Comparison of ENCODE assay signal across 1 cellular context in genomic region chr19:20051841-20052768, GRCh38.
TF ChIP-seq lines count a peak whose summit lies in the region.

No MANE protein-coding gene starts in this region.

TF ChIP-seq in HepG2, 621 proteins besides CTCF, POLR2A, EP300 and RAD21 (continued from another document and continues in another):
- TF ChIP-seq ATF3 (CRISPR knock-in tag; IDR thresholded peaks at IDR 0.05) (0 out of 2 replicates have a peak, but pooled peaks have one; percentile 41), TBL1XR1 (IDR thresholded peaks at IDR 0.05; ENCODE audit: borderline replicate concordance, low read length, partially characterized antibody) (peak; percentile 29), ZBTB21 (CRISPR knock-in tag; IDR thresholded peaks at IDR 0.05) (no peak), ZFX (CRISPR knock-in tag; IDR thresholded peaks at IDR 0.05; ENCODE audit: low read depth) (peak; percentile 35; the same call in 1 of the 2 replicates), TFDP1 (CRISPR knock-in tag; IDR thresholded peaks at IDR 0.05; ENCODE audit: borderline replicate concordance) (peak; percentile 14; the same call in 1 of the 2 replicates), FOXA3 (CRISPR knock-in tag; IDR thresholded peaks at IDR 0.05) (no peak), PAXIP1 (CRISPR knock-in tag; conservative IDR thresholded peaks at IDR 0.05) (no peak), THAP11 (CRISPR knock-in tag; IDR thresholded peaks at IDR 0.05) (peak; percentile 98), PTBP1 (IDR thresholded peaks at IDR 0.05; ENCODE audit: low read depth, low read length, poor library complexity, severe bottlenecking) (no peak), ZGPAT (CRISPR knock-in tag; IDR thresholded peaks at IDR 0.05) (peak; percentile 24; the same call in 1 of the 2 replicates), ZNF687 (CRISPR knock-in tag; IDR thresholded peaks at IDR 0.05) (peak; percentile 59), ZFY (CRISPR knock-in tag; IDR thresholded peaks at IDR 0.05) (peak; percentile 45; the same call in 1 of the 2 replicates), ZFP62 (CRISPR knock-in tag; IDR thresholded peaks at IDR 0.05) (no peak), SMYD3 (CRISPR knock-in tag; IDR thresholded peaks at IDR 0.05) (no peak), HNF1B (CRISPR knock-in tag; IDR thresholded peaks at IDR 0.05) (peak; percentile 17; the same call in 1 of the 2 replicates), CEBPB (IDR thresholded peaks at IDR 0.05; ENCODE audit: borderline replicate concordance, low read depth, low read length) (peak; percentile 85), POGK (CRISPR knock-in tag; conservative IDR thresholded peaks at IDR 0.05) (0 out of 2 replicates have a peak, but pooled peaks have one; percentile 5), ZNF564 (CRISPR knock-in tag; IDR thresholded peaks at IDR 0.05) (no peak), HDAC1 (CRISPR knock-in tag; IDR thresholded peaks at IDR 0.05) (peak; percentile 39; the same call in 1 of the 2 replicates), ZNF761 (CRISPR knock-in tag; conservative IDR thresholded peaks at IDR 0.05) (no peak), REPIN1 (CRISPR knock-in tag; IDR thresholded peaks at IDR 0.05; ENCODE audit: borderline replicate concordance, low read depth) (0 out of 2 replicates have a peak, but pooled peaks have one; percentile 7), SP1 (IDR thresholded peaks at IDR 0.05) (no peak), SP1 (CRISPR knock-in tag; IDR thresholded peaks at IDR 0.05) (0 out of 2 replicates have a peak, but pooled peaks have one; percentile 27), ZMYM4 (CRISPR knock-in tag; IDR thresholded peaks at IDR 0.05) (0 out of 2 replicates have a peak, but pooled peaks have one; percentile 38), MAX (IDR thresholded peaks at IDR 0.05) (peak; percentile 37; the same call in 1 of the 2 replicates), DRAP1 (CRISPR knock-in tag; IDR thresholded peaks at IDR 0.05) (peak; percentile 3; the same call in 1 of the 2 replicates), KAT8 (CRISPR knock-in tag; IDR thresholded peaks at IDR 0.05) (0 out of 2 replicates have a peak, but pooled peaks have one; percentile 57), ELF1 (CRISPR knock-in tag; IDR thresholded peaks at IDR 0.05) (peak; percentile 79), ZFP91 (CRISPR knock-in tag; IDR thresholded peaks at IDR 0.05; ENCODE audit: borderline replicate concordance) (peak; percentile 33; the same call in 1 of the 2 replicates), HOXA3 (CRISPR knock-in tag; IDR thresholded peaks at IDR 0.05) (peak; percentile 31; the same call in 1 of the 2 replicates), CAMTA2 (CRISPR knock-in tag; IDR thresholded peaks at IDR 0.05; ENCODE audit: borderline replicate concordance) (no peak), CREM (IDR thresholded peaks at IDR 0.05) (peak; percentile 98), CREM (CRISPR knock-in tag; IDR thresholded peaks at IDR 0.05) (no peak), CBFB (CRISPR knock-in tag; IDR thresholded peaks at IDR 0.05) (no peak), ZNF143 (CRISPR knock-in tag; IDR thresholded peaks at IDR 0.05) (peak; percentile 94), ARID4A (CRISPR knock-in tag; IDR thresholded peaks at IDR 0.05; ENCODE audit: borderline replicate concordance) (peak; percentile 52; the same call in 1 of the 2 replicates), ZNF331 (CRISPR knock-in tag; IDR thresholded peaks at IDR 0.05) (0 out of 2 replicates have a peak, but pooled peaks have one; percentile 30), ZNF720 (CRISPR knock-in tag; IDR thresholded peaks at IDR 0.05) (no peak)
